Comparison of ENCODE assay signal across 10 cellular contexts in genomic region chr14:76810525-76810924, GRCh38. TPM values are rescaled to one million over a fixed set of nuclear protein-coding genes. Genes with fewer than 3 reads are reported as not detected.
A peak's percentile ranks its signal among the peaks of the same experiment; 100 is the strongest.
DNase-seq lines count a peak whose midpoint lies in the region; ATAC-seq and TF ChIP-seq lines count a peak whose summit lies in the region.
"Had no signal": no experiment of that assay in that cellular context is flagged by ENCODE, and none has a peak within 500 bp of the region (broad histone marks: within the 10 kb centered on the region; RNA-seq: fewer than 3 reads in every experiment).

No MANE protein-coding gene starts in this region.

- no peak overlapping the region for H4K8ac ChIP-seq in mesenchymal stem cell (ENCODE audit: low read length)

- intact Hi-C loops in heart right ventricle (cut with DNase I) (loop anchor here in 1 of 10 donors (2.0 to 5.0 kb wide), 2 partner anchors 52 to 100 kb away; no protein-coding TSS in a partner anchor), left cardiac atrium (cut with DNase I) (no loop called here), transverse colon (cut with DNase I; ENCODE audit: low total_unique reads) (no loop called here)

- no peak overlapping the region for H2AK5ac ChIP-seq in mesenchymal stem cell (ENCODE audit: low read length, severe bottlenecking)

- H3K36me3 ChIP-seq in heart right ventricle (peaks cover 0 to 42% (median 34%) of the 10 kb centered on the region in 9 donors), adipocyte (ENCODE audit: control insufficient read depth, insufficient read depth, low read length, severe bottlenecking) (peaks cover 28% of the 10 kb centered on the region), mesenchymal stem cell (ENCODE audit: control insufficient read depth in 1 of 2, insufficient read depth in 2 of 2, low read depth in 1 of 2, low read length in 2 of 2) (peaks cover 25 to 35% of the 10 kb centered on the region in 2 experiments), transverse colon (peaks cover 0 to 15% (median 6%) of the 10 kb centered on the region in 4 donors)

- TF ChIP-seq CTCF in heart right ventricle (IDR thresholded peaks at IDR 0.05), result no peak
- TF ChIP-seq CTCF in transverse colon (IDR thresholded peaks at IDR 0.05), result no peak

- no peak overlapping the region for H3K4me2 ChIP-seq in mesenchymal stem cell (ENCODE audit: low read length, poor library complexity, severe bottlenecking)

- H3K4ac ChIP-seq in mesenchymal stem cell (ENCODE audit: low read depth in 1 of 2, low read length in 2 of 2), result no peak overlapping the region

- H3K14ac ChIP-seq in mesenchymal stem cell (ENCODE audit: low read length in 2 of 2), result no peak overlapping the region

- H2BK15ac ChIP-seq in mesenchymal stem cell (ENCODE audit: low read depth, poor library complexity, severe bottlenecking), result no peak overlapping the region

- no peak overlapping the region for H3K23ac ChIP-seq in mesenchymal stem cell (ENCODE audit: low read length in 2 of 2)

- H2BK120ac ChIP-seq in mesenchymal stem cell (ENCODE audit: low read depth, low read length), result no peak overlapping the region

- H3K27me3 ChIP-seq in heart right ventricle, result no peaks in the 10 kb centered on the region
- no peaks in the 10 kb centered on the region for H3K27me3 ChIP-seq in adipocyte (replicated peaks; ENCODE audit: control insufficient read depth, insufficient read depth, low read length)
- H3K27me3 ChIP-seq in mesenchymal stem cell (ENCODE audit: control insufficient read depth in 1 of 2, insufficient read depth in 1 of 2, low read length in 2 of 2), result no peaks in the 10 kb centered on the region
- H3K27me3 ChIP-seq in transverse colon, result no peaks in the 10 kb centered on the region

- no peaks in the 10 kb centered on the region for H3K9me3 ChIP-seq in heart right ventricle
- no peaks in the 10 kb centered on the region for H3K9me3 ChIP-seq in adipocyte (ENCODE audit: control insufficient read depth, low read length)
- H3K9me3 ChIP-seq in mesenchymal stem cell (ENCODE audit: control insufficient read depth, low read length), result no peaks in the 10 kb centered on the region
- H3K9me3 ChIP-seq in transverse colon, result no peaks in the 10 kb centered on the region

- no peak overlapping the region for H3K18ac ChIP-seq in mesenchymal stem cell (ENCODE audit: low read depth in 1 of 2, low read length in 2 of 2)

- peak overlapping the region in 8 of 10 donors; percentile 82 to 98 (median 90) for H3K4me3 ChIP-seq in heart right ventricle
- H3K4me3 ChIP-seq in adipocyte (ENCODE audit: low read length), result peak overlapping the region; percentile 87
- H3K4me3 ChIP-seq in mesenchymal stem cell (ENCODE audit: insufficient read depth in 1 of 2, low read depth in 1 of 2, low read length in 2 of 2), result peak overlapping the region in 1 of 2 experiments; percentile 90
- H3K4me3 ChIP-seq in transverse colon, result peak overlapping the region in 2 of 4 donors; percentile 84 to 89

- no peak overlapping the region for H2BK12ac ChIP-seq in mesenchymal stem cell (ENCODE audit: low read length in 2 of 2)

- ATAC-seq in heart right ventricle (no peak), left cardiac atrium (no peak), HG03135 (IDR thresholded peaks at IDR 0.05; ENCODE audit: unreplicated experiment) (no peak), HG02759 (IDR thresholded peaks at IDR 0.05; ENCODE audit: unreplicated experiment) (no peak), GM21360 (IDR thresholded peaks at IDR 0.05; ENCODE audit: unreplicated experiment) (no peak)

- peaks cover 27% of the 10 kb centered on the region for H3K79me1 ChIP-seq in mesenchymal stem cell (replicated peaks; ENCODE audit: low read length, poor library complexity, severe bottlenecking)

- H2BK5ac ChIP-seq in mesenchymal stem cell (ENCODE audit: low read depth, low read length, poor library complexity, severe bottlenecking), result no peak overlapping the region

- TF ChIP-seq POLR2A in transverse colon (IDR thresholded peaks at IDR 0.05), result no peak

- H4K91ac ChIP-seq in mesenchymal stem cell (ENCODE audit: low read length), result no peak overlapping the region

- H3K4me1 ChIP-seq in heart right ventricle, result peaks cover 0 to 34% (median 28%) of the 10 kb centered on the region in 9 donors
- peaks cover 16% of the 10 kb centered on the region for H3K4me1 ChIP-seq in adipocyte (ENCODE audit: control insufficient read depth, insufficient read depth, low read length)
- H3K4me1 ChIP-seq in mesenchymal stem cell (ENCODE audit: control insufficient read depth, insufficient read depth, low read depth, low read length), result no peaks in the 10 kb centered on the region
- H3K4me1 ChIP-seq in transverse colon, result peaks cover 3 to 23% (median 13%) of the 10 kb centered on the region in 4 donors

- 10 to 12% methylated on average over 3 of the region's 3 CpGs for WGBS in heart right ventricle, 2 donors
- 44% methylated on average over 2 of the region's 3 CpGs for WGBS in mesenchymal stem cell
- 23 to 31% methylated on average over 3 of the region's 3 CpGs for WGBS in transverse colon (ENCODE audit: low coverage in 1 of 2), 2 donors

- no peak for DNase-seq in heart right ventricle
- DNase-seq in left cardiac atrium, result no peak
- DNase-seq in adipocyte (ENCODE audit: low read depth), result no peak
- DNase-seq in mesenchymal stem cell, result no peak
- no peak for DNase-seq in transverse colon
- DNase-seq: activated CD4-positive, CD25-positive, alpha-beta regulatory T cell treated with anti-CD3 and anti-CD28 coated beads, Interleukin-2, amount 50 U/mL, for 72 hours had no signal

- no peak overlapping the region for H2AFZ ChIP-seq in mesenchymal stem cell (ENCODE audit: low read depth, low read length)

- peak overlapping the region; percentile 82 for H3K9ac ChIP-seq in adipocyte (ENCODE audit: low read length)
- H3K9ac ChIP-seq in mesenchymal stem cell (ENCODE audit: low read length), result peak overlapping the region; percentile 84

- in situ Hi-C loops in transverse colon (cut with MboI; ENCODE audit: low pct_ligation_motif_present in 1 of 4, low pct_unique_long_range_greater_than_20kb in 1 of 4, low sequenced_read_pairs in 3 of 4), result no loop called here

- TF ChIP-seq EP300 in transverse colon (IDR thresholded peaks at IDR 0.05; ENCODE audit: low read depth), result no peak

- H3K27ac ChIP-seq in heart right ventricle (peak overlapping the region in 7 of 10 donors; percentile 90 to 97 (median 95)), mesenchymal stem cell (ENCODE audit: low read length, poor library complexity, severe bottlenecking) (no peak overlapping the region), transverse colon (peak overlapping the region in 3 of 4 donors; percentile 86 to 92 (median 89))

RNA-seq across cellular contexts. Expression of gene ANGEL1, which starts 2.2 kb away (rescaled TPM):
- total RNA-seq in heart right ventricle (10 to 100 TPM in 8 of 10 donors, 1 to 10 TPM in 2; 9.2 to 17.1 (median 12.9) TPM), left cardiac atrium (10 to 100 TPM; 14.9 to 21.6 TPM), transverse colon (10 to 100 TPM in 2 of 4 donors, 1 to 10 TPM in 2; 8.9 to 17.5 (median 10.0) TPM)
- 1 to 10 TPM; 5.5 to 9.9 TPM for polyA plus RNA-seq in heart right ventricle
- 6.7 TPM for polyA plus RNA-seq in mesenchymal stem cell (2013, experiment 1 of 2)
- polyA plus RNA-seq in mesenchymal stem cell (2013, experiment 2 of 2), result 6.5 TPM

RNA-seq across cellular contexts. Expression of gene LRRC74A, which starts 15.7 kb away (rescaled TPM):
- total RNA-seq in heart right ventricle, result not detected
- polyA plus RNA-seq in heart right ventricle, result not detected
- total RNA-seq in left cardiac atrium, result not detected
- not detected for polyA plus RNA-seq in mesenchymal stem cell (2013, experiment 1 of 2)
- not detected for polyA plus RNA-seq in mesenchymal stem cell (2013, experiment 2 of 2)
- not detected for total RNA-seq in transverse colon
- total RNA-seq: IMR-90 had no signal
- polyA plus RNA-seq: IMR-90 had no signal

RNA-seq across cellular contexts. Expression of gene VASH1, which starts 49.3 kb away (rescaled TPM):
- total RNA-seq in heart right ventricle (10 to 100 TPM in 8 of 10 donors, 1 to 10 TPM in 2; 9.1 to 20.2 (median 12.9) TPM), left cardiac atrium (100 to 1,000 TPM in 1 of 2 donors, 10 to 100 TPM in 1; 27.0 to 142 TPM), transverse colon (1 to 10 TPM; 1.9 to 7.5 (median 3.6) TPM)
- polyA plus RNA-seq in heart right ventricle, result 10 to 100 TPM; 13.2 to 13.6 TPM
- polyA plus RNA-seq in mesenchymal stem cell (2013, experiment 1 of 2), result 22.2 TPM
- polyA plus RNA-seq in mesenchymal stem cell (2013, experiment 2 of 2), result 21.4 TPM
